In the genomic region with DNA sequence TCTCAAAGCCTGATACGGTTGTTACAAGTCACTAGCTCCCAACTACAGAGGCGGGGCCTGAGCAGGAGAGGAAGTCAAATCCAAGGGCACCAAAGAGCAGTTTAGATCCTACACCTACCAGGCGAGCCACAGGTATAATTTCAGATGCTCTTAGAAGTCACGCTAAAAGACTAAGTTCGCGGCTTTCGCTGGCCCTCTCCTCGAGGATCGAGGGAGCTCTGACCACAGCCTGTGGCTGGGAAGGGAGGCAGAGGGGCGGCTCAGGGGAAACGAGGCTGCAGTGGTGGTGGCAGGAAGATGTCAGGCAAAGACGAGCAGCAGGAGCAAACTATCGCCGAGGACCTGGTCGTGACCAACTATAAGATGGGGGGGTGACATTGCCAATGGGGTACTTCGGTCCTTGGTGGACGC, we compare ENCODE assay signal across 16 cellular contexts. TPM values are rescaled to one million over a fixed set of nuclear protein-coding genes. Genes with fewer than 3 reads are reported as not detected.
DNase-seq lines count a peak whose midpoint lies in the region; ATAC-seq and TF ChIP-seq lines count a peak whose summit lies in the region.
"Had no signal": no experiment of that assay in that cellular context is flagged by ENCODE, and none has a peak within 500 bp of the region (broad histone marks: within the 10 kb centered on the region; RNA-seq: fewer than 3 reads in every experiment).

No MANE protein-coding gene starts in this region.

- peaks cover 89% of the 10 kb centered on the region for H3K4me1 Mint-ChIP-seq in activated naive CD8-positive, alpha-beta T cell treated with anti-CD3 and anti-CD28 coated beads for 36 hours
- peaks cover 45% of the 10 kb centered on the region for H3K4me1 Mint-ChIP-seq in nephron progenitor cell

- H4K20me1 ChIP-seq in DND-41 (ENCODE audit: insufficient read depth, low read length), result peaks cover 87% of the 10 kb centered on the region

- H3K4me3 ChIP-seq in DND-41 (ENCODE audit: low read depth in 1 of 2, low read length in 2 of 2) (no peak overlapping the region), esophagus squamous epithelium (no peak overlapping the region)
- H3K4me3 ChIP-seq: adrenal gland, heart left ventricle, upper lobe of right lung had no signal

- 0 out of 2 replicates have a peak overlapping the region, but pooled peaks have one; percentile 6 for H3K27ac ChIP-seq in DND-41 (ENCODE audit: low read length)
- no peak overlapping the region for H3K27ac ChIP-seq in esophagus squamous epithelium
- H3K27ac ChIP-seq: 22Rv1, adrenal gland, RWPE1, upper lobe of right lung had no signal

- no peak overlapping the region for H2AFZ ChIP-seq in DND-41 (ENCODE audit: low read depth, low read length)

- peaks cover 74% of the 10 kb centered on the region for H3K36me3 Mint-ChIP-seq in activated naive CD8-positive, alpha-beta T cell treated with anti-CD3 and anti-CD28 coated beads for 36 hours
- peaks cover 24% of the 10 kb centered on the region for H3K36me3 Mint-ChIP-seq in nephron progenitor cell (ENCODE audit: low read depth)

- no peaks in the 10 kb centered on the region for H3K27me3 Mint-ChIP-seq in activated naive CD8-positive, alpha-beta T cell treated with anti-CD3 and anti-CD28 coated beads for 36 hours
- H3K27me3 Mint-ChIP-seq in nephron progenitor cell (ENCODE audit: low read depth, poor library complexity), result no peaks in the 10 kb centered on the region

- H3K4me1 ChIP-seq in DND-41 (ENCODE audit: insufficient read depth, low read length) (no peaks in the 10 kb centered on the region; the same call in 1 of the 2 replicates), esophagus squamous epithelium (peaks cover 0 to 19% (median 0%) of the 10 kb centered on the region in 3 donors)
- H3K4me1 ChIP-seq: adrenal gland, upper lobe of right lung had no signal

- H3K27me3 ChIP-seq in DND-41 (ENCODE audit: insufficient read depth, low read length, poor library complexity) (no peaks in the 10 kb centered on the region), esophagus squamous epithelium (no peaks in the 10 kb centered on the region)
- H3K27me3 ChIP-seq: adrenal gland, heart left ventricle, upper lobe of right lung had no signal

- no peaks in the 10 kb centered on the region for H3K9me3 Mint-ChIP-seq in activated naive CD8-positive, alpha-beta T cell treated with anti-CD3 and anti-CD28 coated beads for 36 hours
- no peaks in the 10 kb centered on the region for H3K9me3 Mint-ChIP-seq in nephron progenitor cell

- intact Hi-C loops in esophagus squamous epithelium (cut with DNase I), result no loop called here

- ATAC-seq in DND-41 (ENCODE audit: insufficient read depth, low read depth), result no peak
- ATAC-seq: esophagus mucosa, heart left ventricle, upper lobe of right lung had no signal

- H3K4me3 Mint-ChIP-seq in activated naive CD8-positive, alpha-beta T cell treated with anti-CD3 and anti-CD28 coated beads for 36 hours, result peak overlapping the region; percentile 68
- H3K4me3 Mint-ChIP-seq in nephron progenitor cell, result no peak overlapping the region

- H3K4me2 ChIP-seq in DND-41 (ENCODE audit: insufficient read depth, low read length), result no peak overlapping the region

- WGBS in esophagus squamous epithelium, 2 donors, result 83 to 87% methylated on average over 17 of the region's 17 CpGs

- peak; percentile 5 for DNase-seq in DMS79 treated with DMSO at 0.1 percent for 48 hours (lab: John Stamatoyannopoulos, UW)
- DNase-seq in DMS79 (lab: John Stamatoyannopoulos, UW), result no peak
- no peak for DNase-seq in DND-41
- no peak for DNase-seq in activated naive CD8-positive, alpha-beta T cell treated with anti-CD3 and anti-CD28 coated beads for 36 hours
- DNase-seq in nephron progenitor cell, result no peak
- DNase-seq in esophagus squamous epithelium (lab: John Stamatoyannopoulos, UW), result no peak
- DNase-seq in amygdala (lab: John Stamatoyannopoulos, UW), result no peak
- no peak for DNase-seq in GM19240 (ENCODE audit: insufficient read length, low spot score)
- DNase-seq: activated CD4-positive, alpha-beta T cell treated with anti-CD3 and anti-CD28 coated beads, Interleukin-2, amount 50 U/mL, for 4 hours; adrenal gland; NCI-H2029; upper lobe of right lung had no signal

- TF ChIP-seq CTCF in DND-41 (IDR thresholded peaks at IDR 0.05; ENCODE audit: borderline replicate concordance, extremely low read depth, low read length, poor library complexity, severe bottlenecking) (no peak), nephron progenitor cell (IDR thresholded peaks at IDR 0.05) (no peak), esophagus squamous epithelium (IDR thresholded peaks at IDR 0.05) (no peak)

- H3K27ac Mint-ChIP-seq in activated naive CD8-positive, alpha-beta T cell treated with anti-CD3 and anti-CD28 coated beads for 36 hours, result peak overlapping the region; percentile 94
- H3K27ac Mint-ChIP-seq in nephron progenitor cell, result peak overlapping the region; percentile 8

- H3K36me3 ChIP-seq in DND-41 (ENCODE audit: insufficient read depth, low read length) (peaks cover 81% of the 10 kb centered on the region), esophagus squamous epithelium (peaks cover 0 to 19% (median 0%) of the 10 kb centered on the region in 3 donors)
- H3K36me3 ChIP-seq: upper lobe of right lung had no signal

- H3K9me3 ChIP-seq in DND-41 (ENCODE audit: insufficient read depth, low read length, severe bottlenecking) (no peaks in the 10 kb centered on the region), esophagus squamous epithelium (no peaks in the 10 kb centered on the region)
- H3K9me3 ChIP-seq: adrenal gland, heart left ventricle, upper lobe of right lung had no signal

- H3K9ac ChIP-seq in DND-41 (ENCODE audit: low read depth, low read length), result no peak overlapping the region

- no peak for TF ChIP-seq POLR2A in esophagus squamous epithelium (IDR thresholded peaks at IDR 0.05)

- H3K79me2 ChIP-seq in DND-41 (ENCODE audit: insufficient read depth, low read length), result peaks cover 97% of the 10 kb centered on the region

RNA-seq across cellular contexts. Expression of a gene that starts 48.6 kb away (rescaled TPM):
- 100 to 1,000 TPM; 239 to 245 TPM for total RNA-seq in activated naive CD8-positive, alpha-beta T cell treated with anti-CD3 and anti-CD28 coated beads for 36 hours
- 10 to 100 TPM; 12.8 to 52.0 (median 20.5) TPM for total RNA-seq in esophagus squamous epithelium

Comparison
In these comparisons a context has a peak if more than half of its experiments do, and no peak if none do; other contexts are left out.
1. RNA of a gene that starts 48.6 kb away (total RNA-seq): 239 to 245 TPM in activated naive CD8-positive, alpha-beta T cell treated with anti-CD3 and anti-CD28 coated beads for 36 hours; 12.8 to 52.0 TPM in esophagus squamous epithelium; every median in the first group is over 4 times any median in the second.